ENCODE assay signal across 9 cellular contexts in the genomic region with DNA sequence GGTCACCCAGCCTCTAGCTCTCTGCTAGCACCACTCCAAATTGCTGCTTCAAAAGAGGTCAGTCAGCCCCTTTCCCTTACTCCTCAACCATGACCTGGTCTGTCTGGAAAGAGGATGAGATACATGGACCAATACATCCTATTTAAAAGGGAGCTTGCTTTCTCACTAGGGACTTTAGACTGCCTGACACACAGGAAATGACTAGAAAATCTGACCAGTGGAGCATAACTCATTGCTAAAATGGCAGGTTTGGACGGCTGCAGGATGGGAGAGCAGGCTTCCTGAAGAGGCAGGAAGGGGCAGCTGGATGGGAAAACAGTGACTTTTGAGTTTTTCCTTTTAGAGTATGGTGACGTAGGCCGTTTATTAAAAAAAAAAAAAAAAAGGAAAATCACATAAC. TPM values are rescaled to one million over a fixed set of nuclear protein-coding genes. Genes with fewer than 3 reads are reported as not detected.
DNase-seq lines count a peak whose midpoint lies in the region; ATAC-seq and TF ChIP-seq lines count a peak whose summit lies in the region.
"Had no signal": no experiment of that assay in that cellular context is flagged by ENCODE, and none has a peak within 500 bp of the region (broad histone marks: within the 10 kb centered on the region; RNA-seq: fewer than 3 reads in every experiment).

No MANE protein-coding gene starts in this region.

- no peaks in the 10 kb centered on the region; the same call in 1 of the 2 replicates for H3K4me1 ChIP-seq in BE2C
- peaks cover 6 to 11% of the 10 kb centered on the region in 2 experiments; a peak in 2 of 4 replicates for H3K4me1 ChIP-seq in SK-N-SH (ENCODE audit: control insufficient read depth in 1 of 2, insufficient read depth in 2 of 2, low read depth in 1 of 2, low read length in 1 of 2)

- 0 out of 2 replicates have a peak overlapping the region, but pooled peaks have one; percentile 6 for H3K4me2 ChIP-seq in SK-N-SH

- peak; percentile 24 for ATAC-seq in GM19468 (IDR thresholded peaks at IDR 0.05; ENCODE audit: extremely low read depth, unreplicated experiment)
- ATAC-seq in left colon: peak; percentile 53
- no peak for ATAC-seq in HG03442 (IDR thresholded peaks at IDR 0.05; ENCODE audit: unreplicated experiment)

- H3K36me3 ChIP-seq in BE2C (no peaks in the 10 kb centered on the region), SK-N-SH (replicated peaks in 1 of 2; ENCODE audit: control insufficient read depth in 1 of 2, insufficient read depth in 2 of 2, low read length in 1 of 2) (no peaks in the 10 kb centered on the region)

- DNase-seq in BE2C: peak; percentile 11
- no peak for DNase-seq in SK-N-SH
- no peak for DNase-seq in left colon
- DNase-seq in dorsolateral prefrontal cortex: no peak
- no peak for DNase-seq in stimulated activated CD8-positive, alpha-beta memory T cell treated with anti-CD3 and anti-CD28 coated beads, Interleukin-4, amount 100 ng/mL, for 48 hours
- no peak for DNase-seq in hypothalamus (lab: John Stamatoyannopoulos, UW)
- DNase-seq: islet precursor cell had no signal

- H3K27ac ChIP-seq in SK-N-SH (ENCODE audit: low read depth in 2 of 2, low read length in 1 of 2) (peak overlapping the region in 1 of 2 experiments; percentile 16; a peak in 2 of 4 replicates), dorsolateral prefrontal cortex (no peak overlapping the region)

- no peak for TF ChIP-seq EP300 in SK-N-SH (IDR thresholded peaks at IDR 0.05; ENCODE audit: borderline replicate concordance in 1 of 2, low read depth in 1 of 2, low read length in 1 of 2)

- no peaks in the 10 kb centered on the region for H3K27me3 ChIP-seq in BE2C
- no peaks in the 10 kb centered on the region for H3K27me3 ChIP-seq in SK-N-SH (ENCODE audit: insufficient read depth)
- peaks cover 0 to 7% (median 0%) of the 10 kb centered on the region in 45 donors for H3K27me3 ChIP-seq in dorsolateral prefrontal cortex

- H2AFZ ChIP-seq in SK-N-SH (ENCODE audit: low read depth): no peak overlapping the region

- TF ChIP-seq RAD21 in SK-N-SH (IDR thresholded peaks at IDR 0.05; ENCODE audit: low read length): no peak

- no peaks in the 10 kb centered on the region for H4K20me1 ChIP-seq in SK-N-SH (ENCODE audit: insufficient read depth)

- H3K79me2 ChIP-seq in SK-N-SH (ENCODE audit: insufficient read depth): peaks cover 10% of the 10 kb centered on the region

- POLR2A ChIA-PET in SK-N-SH (lab: Yijun Ruan, JAX): no interaction called here

- WGBS in SK-N-SH (ENCODE audit: low lambda C conversion rate): 61% methylated on average over 3 of the region's 3 CpGs

- no peak overlapping the region for H3K9ac ChIP-seq in SK-N-SH

- H3K9me3 ChIP-seq in BE2C: no peaks in the 10 kb centered on the region
- no peaks in the 10 kb centered on the region for H3K9me3 ChIP-seq in SK-N-SH

- no peak overlapping the region for H3K4me3 ChIP-seq in BE2C (ENCODE audit: low read depth, low read length)
- no peak overlapping the region for H3K4me3 ChIP-seq in SK-N-SH (ENCODE audit: low read depth in 2 of 2, low read length in 1 of 2)
- no peak overlapping the region for H3K4me3 ChIP-seq in dorsolateral prefrontal cortex

- no peaks in the 10 kb centered on the region for H3K9me2 ChIP-seq in SK-N-SH

- intact Hi-C loops in left colon (cut with DNase I, micrococcal nuclease) (no loop called here), dorsolateral prefrontal cortex (cut with DNase I) (no loop called here)

- no peak for TF ChIP-seq CTCF in BE2C (IDR thresholded peaks at IDR 0.05; ENCODE audit: low read depth, low read length)
- TF ChIP-seq CTCF in SK-N-SH (IDR thresholded peaks at IDR 0.05): no peak
- TF ChIP-seq CTCF in dorsolateral prefrontal cortex (IDR thresholded peaks at IDR 0.05 in 54 of 56, conservative IDR thresholded peaks at IDR 0.05 in 2 of 56; ENCODE audit: low read depth in 1 of 56, partially characterized antibody in 56 of 56): no peak

- CTCF ChIA-PET in SK-N-SH (lab: Yijun Ruan, JAX): interaction anchor here (0.8 to 1.0 kb wide), 4 partner anchors 16 to 192 kb away, joined by 3 to 6 read pairs (median 4); a partner anchor contains a TSS

- H3F3A ChIP-seq in SK-N-SH (replicated peaks; ENCODE audit: insufficient read depth): no peaks in the 10 kb centered on the region

TF ChIP-seq in SK-N-SH, 30 proteins besides CTCF, POLR2A, EP300 and RAD21:
- TF ChIP-seq, protein P1, sequence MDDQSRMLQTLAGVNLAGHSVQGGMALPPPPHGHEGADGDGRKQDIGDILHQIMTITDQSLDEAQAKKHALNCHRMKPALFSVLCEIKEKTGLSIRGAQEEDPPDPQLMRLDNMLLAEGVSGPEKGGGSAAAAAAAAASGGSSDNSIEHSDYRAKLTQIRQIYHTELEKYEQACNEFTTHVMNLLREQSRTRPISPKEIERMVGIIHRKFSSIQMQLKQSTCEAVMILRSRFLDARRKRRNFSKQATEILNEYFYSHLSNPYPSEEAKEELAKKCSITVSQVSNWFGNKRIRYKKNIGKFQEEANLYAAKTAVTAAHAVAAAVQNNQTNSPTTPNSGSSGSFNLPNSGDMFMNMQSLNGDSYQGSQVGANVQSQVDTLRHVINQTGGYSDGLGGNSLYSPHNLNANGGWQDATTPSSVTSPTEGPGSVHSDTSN (IDR thresholded peaks at IDR 0.05): peak; percentile 57
- TF ChIP-seq POLR2AphosphoS5 (IDR thresholded peaks at IDR 0.05; ENCODE audit: low read depth, low read length) (no peak), FOSL2 (IDR thresholded peaks at IDR 0.05; ENCODE audit: borderline replicate concordance, low read depth) (0 out of 2 replicates have a peak, but pooled peaks have one; percentile 9)
TF ChIP-seq in SK-N-SH: peak in this region for 2.

RNA-seq across cellular contexts. Expression of a gene that starts 25.3 kb away (rescaled TPM):
- polyA plus RNA-seq in BE2C (2012; ENCODE audit: insufficient read depth, insufficient read length, low read depth): 29.2 TPM
- polyA plus RNA-seq in SK-N-SH (2012; rRNA removed): 21.8 and 29.5 TPM in 2 replicates
- polyA plus RNA-seq in SK-N-SH (2012; cell fraction: cytosol; rRNA removed): 21.3 and 29.7 TPM in 2 replicates
- 32.6 and 41.8 TPM in 2 replicates for polyA plus RNA-seq in SK-N-SH (2012; cell fraction: nucleus; rRNA removed)
- total RNA-seq in left colon (10 to 100 TPM; 64.7 to 65.4 TPM), dorsolateral prefrontal cortex (10 to 100 TPM; 40.9 to 92.8 (median 69.6) TPM)

RNA-seq across cellular contexts. Expression of a gene that starts 40.0 kb away (rescaled TPM):
- 130 TPM for polyA plus RNA-seq in BE2C (2012; ENCODE audit: insufficient read depth, insufficient read length, low read depth)
- polyA plus RNA-seq in SK-N-SH (2012; rRNA removed): 61.0 and 73.7 TPM in 2 replicates
- polyA plus RNA-seq in SK-N-SH (2012; cell fraction: cytosol; rRNA removed): 38.0 and 64.2 TPM in 2 replicates
- polyA plus RNA-seq in SK-N-SH (2012; cell fraction: nucleus; rRNA removed): 27.9 and 34.4 TPM in 2 replicates
- total RNA-seq in left colon (10 to 100 TPM; 65.7 to 71.8 TPM), dorsolateral prefrontal cortex (100 to 1,000 TPM in 1 of 120 experiments, 10 to 100 TPM in 119; 13.0 to 131 (median 35.8) TPM)
